15 cellular contexts compared by ENCODE assay signal in genomic region chr1:101280942-101281654, GRCh38.
"Had no signal": no experiment of that assay in that cellular context is flagged by ENCODE, and none has a peak within 500 bp of the region (broad histone marks: within the 10 kb centered on the region; RNA-seq: fewer than 3 reads in every experiment).

No MANE protein-coding gene starts in this region.

- H3K4me1 ChIP-seq: prostate gland had no signal

- ATAC-seq: sciatic nerve; stimulated activated naive CD8-positive, alpha-beta T cell treated with anti-CD3 and anti-CD28 coated beads, Interleukin-15, Interleukin-2, amounts not matched to agents 100 U/mL and 50 U/mL, for 24 hours; WTC11 had no signal

- H3K36me3 Mint-ChIP-seq: type B pancreatic cell, WTC11 had no signal

- H3K27ac Mint-ChIP-seq: nephron; T-helper 1 cell treated with Interleukin-12 subunit alpha and Interleukin-12 subunit beta and Interleukin-4 antibody, amounts not matched to agents 30 μg/mL and 1 μg/mL, for 36 hours; type B pancreatic cell; WTC11 had no signal

- H3K9me3 ChIP-seq: prostate gland, SK-N-SH, suprapubic skin had no signal

- H3K36me3 ChIP-seq: prostate gland, spleen, suprapubic skin had no signal

- H3K9me2 ChIP-seq: SK-N-SH had no signal

- H3K27ac ChIP-seq: prostate gland, suprapubic skin had no signal

- H3K4me3 ChIP-seq: prostate gland, spleen, suprapubic skin had no signal

- DNase-seq: activated CD4-positive, alpha-beta T cell treated with anti-CD3 and anti-CD28 coated beads, Interleukin-2, amount 50 U/mL, for 1 hour; activated naive CD4-positive, alpha-beta T cell treated with anti-CD3 and anti-CD28 coated beads, Interleukin-2, amount 50 U/mL, for 16 hours; anterior cingulate cortex; dermis blood vessel endothelial cell; SK-N-SH; spleen; stimulated activated CD4-positive, alpha-beta T cell treated with anti-CD3 and anti-CD28 coated beads, Interleukin-1b, Interleukin-23, amount 100 ng/mL, for 48 hours; stimulated activated naive CD8-positive, alpha-beta T cell treated with anti-CD3 and anti-CD28 coated beads, Interleukin-15, Interleukin-2, amounts not matched to agents 100 U/mL and 50 U/mL, for 24 hours had no signal

- H3K4me3 Mint-ChIP-seq: nephron; T-helper 1 cell treated with Interleukin-12 subunit alpha and Interleukin-12 subunit beta and Interleukin-4 antibody, amounts not matched to agents 30 μg/mL and 1 μg/mL, for 36 hours; type B pancreatic cell; WTC11 had no signal

- H3K27me3 ChIP-seq: spleen had no signal

- H3K9me3 Mint-ChIP-seq: nephron; T-helper 1 cell treated with Interleukin-12 subunit alpha and Interleukin-12 subunit beta and Interleukin-4 antibody, amounts not matched to agents 30 μg/mL and 1 μg/mL, for 36 hours; type B pancreatic cell had no signal
